ENCODE assay signal across 1 cellular context in genomic region chr14:64417042-64417770, GRCh38.
TF ChIP-seq lines count a peak whose summit lies in the region.

No MANE protein-coding gene starts in this region.

TF ChIP-seq in SK-N-SH treated with all-trans-retinoic acid at 6 μM for 48 hours, 23 proteins besides CTCF, POLR2A, EP300 and RAD21 (continued from another document):
- TF ChIP-seq PATZ1 (CRISPR knock-in tag; IDR thresholded peaks at IDR 0.05; ENCODE audit: borderline replicate concordance), result no peak
- no peak for TF ChIP-seq OSR1 (CRISPR knock-in tag; IDR thresholded peaks at IDR 0.05)
- no peak for TF ChIP-seq SNAI2 (CRISPR knock-in tag; IDR thresholded peaks at IDR 0.05)
- TF ChIP-seq GLIS3 (CRISPR knock-in tag; IDR thresholded peaks at IDR 0.05), result no peak
- no peak for TF ChIP-seq ESRRG (CRISPR knock-in tag; IDR thresholded peaks at IDR 0.05)
- no peak for TF ChIP-seq CSDC2 (CRISPR knock-in tag; IDR thresholded peaks at IDR 0.05)
- TF ChIP-seq ISL1 (CRISPR knock-in tag; IDR thresholded peaks at IDR 0.05), result no peak
TF ChIP-seq in SK-N-SH treated with all-trans-retinoic acid at 6 μM for 48 hours: peak in this region for 0.
